ENCODE assay signal across 24 cellular contexts in genomic region chr2:39741871-39742270, GRCh38.
"Had no signal": no experiment of that assay in that cellular context is flagged by ENCODE, and none has a peak within 500 bp of the region (broad histone marks: within the 10 kb centered on the region; RNA-seq: fewer than 3 reads in every experiment).

No MANE protein-coding gene starts in this region.

- H3K27ac Mint-ChIP-seq: activated B cell treated with CpG ODN at 0.5 μM for 24 hours; activated CD4-positive, alpha-beta T cell treated with anti-CD3 and anti-CD28 coated beads, Interleukin-2, amount 10 ng/mL, durations not matched to agents 24 days and 14 days; activated CD8-positive, alpha-beta T cell treated with anti-CD3 and anti-CD28 coated beads for 36 hours; activated naive CD8-positive, alpha-beta T cell treated with anti-CD3 and anti-CD28 coated beads for 36 hours; activated T-helper 17 cell treated with anti-CD3 and anti-CD28 coated beads, Interleukin-2, amount 50 U/mL, for 72 hours; endodermal cell; nephron had no signal

- H3K9me3 ChIP-seq: body of pancreas, colonic mucosa, heart right ventricle, lower lobe of right lung, tibial artery had no signal

- H3K27me3 Mint-ChIP-seq: activated B cell treated with CpG ODN at 0.5 μM for 24 hours; activated CD4-positive, alpha-beta T cell treated with anti-CD3 and anti-CD28 coated beads, Interleukin-2, amount 10 ng/mL, durations not matched to agents 24 days and 14 days; activated CD8-positive, alpha-beta T cell treated with anti-CD3 and anti-CD28 coated beads for 36 hours; activated naive CD8-positive, alpha-beta T cell treated with anti-CD3 and anti-CD28 coated beads for 36 hours; activated T-helper 17 cell treated with anti-CD3 and anti-CD28 coated beads, Interleukin-2, amount 50 U/mL, for 72 hours had no signal

- DNase-seq: activated B cell treated with CpG ODN at 0.5 μM for 24 hours; activated CD4-positive, alpha-beta T cell treated with anti-CD3 and anti-CD28 coated beads, Interleukin-2, amount 10 ng/mL, durations not matched to agents 24 days and 14 days; activated CD8-positive, alpha-beta T cell treated with anti-CD3 and anti-CD28 coated beads for 36 hours; activated naive CD4-positive, alpha-beta T cell; activated naive CD8-positive, alpha-beta T cell treated with anti-CD3 and anti-CD28 coated beads for 36 hours; activated T-cell treated with anti-CD3 and anti-CD28 coated beads, Interleukin-2, amount 50 U/mL, for 1 hour; amygdala; body of pancreas; central memory CD4-positive, alpha-beta T cell; colonic mucosa; endodermal cell; heart right ventricle; immature natural killer cell; lower lobe of right lung; midbrain; nucleus accumbens; retina; stimulated activated CD4-positive, alpha-beta T cell treated with anti-CD3 and anti-CD28 coated beads, Interleukin-1b, Interleukin-23, amount 100 ng/mL, for 48 hours; stimulated activated naive CD4-positive, alpha-beta T cell treated with Interleukin-2 at 50 U/mL for 16 hours; substantia nigra; tibial artery had no signal

- H3K9me3 Mint-ChIP-seq: activated B cell treated with CpG ODN at 0.5 μM for 24 hours; activated CD4-positive, alpha-beta T cell treated with anti-CD3 and anti-CD28 coated beads, Interleukin-2, amount 10 ng/mL, durations not matched to agents 24 days and 14 days; activated CD8-positive, alpha-beta T cell treated with anti-CD3 and anti-CD28 coated beads for 36 hours; activated naive CD8-positive, alpha-beta T cell treated with anti-CD3 and anti-CD28 coated beads for 36 hours; activated T-helper 17 cell treated with anti-CD3 and anti-CD28 coated beads, Interleukin-2, amount 50 U/mL, for 72 hours; endodermal cell; immature natural killer cell; nephron had no signal

- H3K4me1 Mint-ChIP-seq: activated B cell treated with CpG ODN at 0.5 μM for 24 hours, immature natural killer cell had no signal

- H3K27me3 ChIP-seq: body of pancreas, colonic mucosa, heart right ventricle, tibial artery had no signal

- H3K4me3 ChIP-seq: body of pancreas, colonic mucosa, heart right ventricle, lower lobe of right lung, tibial artery had no signal

- H3K4me1 ChIP-seq: body of pancreas, colonic mucosa, lower lobe of right lung had no signal

- H3K36me3 ChIP-seq: colonic mucosa had no signal

- H3K27ac ChIP-seq: body of pancreas, colonic mucosa, heart right ventricle, lower lobe of right lung, tibial artery had no signal

- H3K4me3 Mint-ChIP-seq: activated B cell treated with CpG ODN at 0.5 μM for 24 hours; activated CD4-positive, alpha-beta T cell treated with anti-CD3 and anti-CD28 coated beads, Interleukin-2, amount 10 ng/mL, durations not matched to agents 24 days and 14 days; activated CD8-positive, alpha-beta T cell treated with anti-CD3 and anti-CD28 coated beads for 36 hours; activated naive CD8-positive, alpha-beta T cell treated with anti-CD3 and anti-CD28 coated beads for 36 hours; activated T-helper 17 cell treated with anti-CD3 and anti-CD28 coated beads, Interleukin-2, amount 50 U/mL, for 72 hours; endodermal cell; immature natural killer cell; nephron had no signal

- FAIRE-seq: urothelium cell line had no signal

- ATAC-seq: activated CD8-positive, alpha-beta T cell treated with anti-CD3 and anti-CD28 coated beads for 36 hours; activated T-helper 17 cell treated with anti-CD3 and anti-CD28 coated beads, Interleukin-2, amount 50 U/mL, for 72 hours; body of pancreas had no signal
